23 cellular contexts compared by ENCODE assay signal in genomic region chr1:65045022-65045786, GRCh38.
"Had no signal": no experiment of that assay in that cellular context is flagged by ENCODE, and none has a peak within 500 bp of the region (broad histone marks: within the 10 kb centered on the region; RNA-seq: fewer than 3 reads in every experiment).

No MANE protein-coding gene starts in this region.

- H3K27ac Mint-ChIP-seq: activated B cell treated with CpG ODN at 0.5 μM for 24 hours; activated CD8-positive, alpha-beta T cell treated with anti-CD3 and anti-CD28 coated beads for 36 hours; activated T-cell treated with anti-CD3 and anti-CD28 coated beads, Interleukin-2, amount 50 U/mL, for 24 hours; mesothelial cell of epicardium; nephron had no signal

- ATAC-seq: activated CD8-positive, alpha-beta T cell treated with anti-CD3 and anti-CD28 coated beads for 36 hours; gastrocnemius medialis; left lobe of liver; stimulated activated naive CD8-positive, alpha-beta T cell treated with anti-CD3 and anti-CD28 coated beads, Interleukin-15, Interleukin-2, amounts not matched to agents 100 U/mL and 50 U/mL, for 24 hours had no signal

- FAIRE-seq: astrocyte, keratinocyte, TTC549 had no signal

- H3K27ac ChIP-seq: adrenal gland, tibial artery had no signal

- H3K27me3 ChIP-seq: adrenal gland, breast epithelium, gastrocnemius medialis, tibial artery had no signal

- H3K36me3 ChIP-seq: adrenal gland, breast epithelium, gastrocnemius medialis had no signal

- H3K4me1 ChIP-seq: adrenal gland had no signal

- H3K27me3 Mint-ChIP-seq: activated B cell treated with CpG ODN at 0.5 μM for 24 hours; activated CD8-positive, alpha-beta T cell treated with anti-CD3 and anti-CD28 coated beads for 36 hours; activated T-cell treated with anti-CD3 and anti-CD28 coated beads, Interleukin-2, amount 50 U/mL, for 24 hours had no signal

- H3K36me3 Mint-ChIP-seq: mesothelial cell of epicardium had no signal

- DNase-seq: activated B cell treated with CpG ODN at 0.5 μM for 24 hours; activated CD4-positive, alpha-beta T cell treated with anti-CD3 and anti-CD28 coated beads for 4 hours; activated CD8-positive, alpha-beta T cell treated with anti-CD3 and anti-CD28 coated beads for 36 hours; activated naive CD4-positive, alpha-beta T cell treated with anti-CD3 and anti-CD28 coated beads, Interleukin-2, amount 50 U/mL, for 16 hours; activated T-cell treated with anti-CD3 and anti-CD28 coated beads, Interleukin-2, amount 50 U/mL, for 24 hours; adrenal gland; cerebellar nuclear complex; cortex of kidney; gastrocnemius medialis; head of caudate nucleus; retina; stimulated activated CD4-positive, alpha-beta T cell treated with anti-CD3 and anti-CD28 coated beads, Interleukin-12 subunit alpha, Interleukin-12 subunit beta, amount 100 ng/mL, for 4 hours; stimulated activated CD4-positive, alpha-beta T cell treated with anti-CD3 and anti-CD28 coated beads, Interleukin-1b, Interleukin-23, amount 100 ng/mL, for 48 hours; stimulated activated naive CD8-positive, alpha-beta T cell treated with anti-CD3 and anti-CD28 coated beads, Interleukin-15, Interleukin-2, amounts not matched to agents 100 U/mL and 50 U/mL, for 24 hours; tibial artery had no signal

- H3K4me3 Mint-ChIP-seq: activated B cell treated with CpG ODN at 0.5 μM for 24 hours; activated CD8-positive, alpha-beta T cell treated with anti-CD3 and anti-CD28 coated beads for 36 hours; activated T-cell treated with anti-CD3 and anti-CD28 coated beads, Interleukin-2, amount 50 U/mL, for 24 hours; mesothelial cell of epicardium; nephron had no signal

- H3K9me3 ChIP-seq: adrenal gland, breast epithelium, gastrocnemius medialis, tibial artery had no signal

- H3K4me3 ChIP-seq: adrenal gland, breast epithelium, gastrocnemius medialis, lung, tibial artery had no signal

- H3K9me3 Mint-ChIP-seq: activated B cell treated with CpG ODN at 0.5 μM for 24 hours; activated CD8-positive, alpha-beta T cell treated with anti-CD3 and anti-CD28 coated beads for 36 hours; activated T-cell treated with anti-CD3 and anti-CD28 coated beads, Interleukin-2, amount 50 U/mL, for 24 hours; mesothelial cell of epicardium; nephron had no signal
